Comparison of ENCODE assay signal across 1 cellular context in genomic region chr5:24703934-24704333, GRCh38.
TF ChIP-seq lines count a peak whose summit lies in the region.

No MANE protein-coding gene starts in this region.

TF ChIP-seq in neural cell, 6 proteins besides CTCF, POLR2A, EP300 and RAD21 (continued from another document):
- no peak for TF ChIP-seq REST (IDR thresholded peaks at IDR 0.05; ENCODE audit: borderline replicate concordance)
